In the genomic region with DNA sequence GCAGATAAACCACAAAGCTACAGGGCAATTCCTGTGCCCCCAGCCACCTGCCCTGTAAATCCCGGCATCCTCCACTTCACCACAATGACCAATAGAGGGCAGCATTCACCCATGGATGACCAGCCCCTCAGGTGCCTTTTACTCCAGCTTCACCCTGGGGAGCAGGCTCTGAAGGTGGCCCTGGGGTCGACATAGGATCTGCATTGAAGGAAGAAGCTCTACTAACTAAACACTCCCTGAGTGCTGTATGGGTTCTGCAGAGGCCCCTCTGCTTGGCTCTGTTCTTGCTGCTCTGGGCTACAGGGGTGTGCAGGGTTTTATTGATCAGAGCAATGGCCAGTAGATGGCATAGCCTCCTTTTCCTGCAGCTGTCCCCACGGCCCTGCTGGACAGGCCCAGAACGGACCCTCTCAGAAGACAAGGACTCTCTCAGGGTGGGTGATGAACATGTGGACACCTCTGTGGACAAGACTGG, we compare ENCODE assay signal across 7 cellular contexts. TPM values are rescaled to one million over a fixed set of nuclear protein-coding genes. Genes with fewer than 3 reads are reported as not detected.
DNase-seq lines count a peak whose midpoint lies in the region; ATAC-seq and TF ChIP-seq lines count a peak whose summit lies in the region.

No MANE protein-coding gene starts in this region.

- H3K4me3 ChIP-seq in cardiac fibroblast (replicated peaks in 1 of 2; ENCODE audit: low read depth in 2 of 2, low read length in 2 of 2), result no peak overlapping the region

- peak; percentile 60 for DNase-seq in EL
- peak; percentile 42 for DNase-seq in LHCN-M2 (ENCODE audit: low read depth)
- peak; percentile 4 for DNase-seq in SHP77 treated with DMSO at 0.1 percent for 48 hours (lab: John Stamatoyannopoulos, UW)
- peak; percentile 66 to 74 for DNase-seq in cardiac fibroblast (ENCODE audit: low read depth in 2 of 2)
- DNase-seq in left lobe of liver (ENCODE audit: low spot score), result no peak
- DNase-seq in stimulated activated CD8-positive, alpha-beta memory T cell treated with anti-CD3 and anti-CD28 coated beads, Interleukin-4, amount 100 ng/mL, for 24 hours (ENCODE audit: low read depth), result peak; percentile 6

- TF ChIP-seq CTCF in cardiac fibroblast (IDR thresholded peaks at IDR 0.05; ENCODE audit: low read depth, low read length), result peak; percentile 77

- peak; percentile 66 for ATAC-seq in GM21619 (IDR thresholded peaks at IDR 0.05; ENCODE audit: unreplicated experiment)
- peak; percentile 96 for ATAC-seq in left lobe of liver

RNA-seq across cellular contexts. Expression of a gene that starts 20.3 kb away (rescaled TPM):
- total RNA-seq in LHCN-M2 (2014; rRNA removed), result not detected in 2 replicates
- not detected for polyA plus RNA-seq in LHCN-M2 (2012)
- total RNA-seq in left lobe of liver, result not detected

RNA-seq across cellular contexts. Expression of a gene that starts 30.8 kb away (rescaled TPM):
- total RNA-seq in LHCN-M2 (2014; rRNA removed) (356 and 431 TPM in 2 replicates), left lobe of liver (1,478 TPM)
- 395 TPM for polyA plus RNA-seq in LHCN-M2 (2012)
